8 cellular contexts compared by ENCODE assay signal in the genomic region with DNA sequence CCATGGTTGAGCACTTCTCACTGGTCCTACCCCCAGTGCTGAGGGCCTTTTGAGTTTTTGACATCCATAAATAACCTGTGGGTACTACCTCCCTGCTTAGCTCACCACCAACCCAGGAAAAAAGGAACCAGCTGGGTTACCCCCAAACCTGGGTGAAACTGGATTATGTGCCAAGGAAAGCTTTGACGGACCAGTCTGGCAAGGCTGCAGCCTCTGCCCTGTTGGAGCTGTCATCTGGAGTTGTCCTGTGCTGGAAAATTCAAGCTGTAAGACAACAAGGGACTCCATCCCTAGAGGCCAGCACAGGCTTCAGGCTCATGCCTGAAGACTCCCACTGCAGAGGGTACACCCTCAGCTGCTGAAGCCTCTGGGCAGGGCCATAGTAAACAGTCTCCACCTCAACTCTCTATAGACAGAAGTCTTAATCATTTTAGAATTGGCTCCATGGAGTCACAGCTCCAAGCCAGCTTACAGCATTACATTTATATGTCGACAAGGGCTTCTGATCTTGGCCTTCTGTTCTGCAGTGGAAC.
DNase-seq lines count a peak whose midpoint lies in the region; ATAC-seq and TF ChIP-seq lines count a peak whose summit lies in the region.

No MANE protein-coding gene starts in this region.

- peak in 1 of 2 donors; percentile 9 for ATAC-seq in activated T-cell treated with anti-CD3 and anti-CD28 coated beads, Interleukin-2, amount 50 U/mL, for 4 hours
- ATAC-seq in upper lobe of right lung (peak; percentile 4), GM21381 (IDR thresholded peaks at IDR 0.05; ENCODE audit: unreplicated experiment) (no peak), GM21367 (IDR thresholded peaks at IDR 0.05; ENCODE audit: unreplicated experiment) (no peak), HG03565 (IDR thresholded peaks at IDR 0.05; ENCODE audit: unreplicated experiment) (no peak)

- H3K27ac ChIP-seq in breast epithelium (peak overlapping the region; percentile 88 to 91), mesodermal cell (ENCODE audit: low read depth, low read length, severe bottlenecking) (peak overlapping the region; percentile 46), upper lobe of right lung (peak overlapping the region; percentile 63)

- 92 to 100% methylated on average over 1 to 2 of the region's 2 CpGs for WGBS in mesodermal cell (ENCODE audit: insufficient coverage in 2 of 2), 2 experiments

- no peaks in the 10 kb centered on the region for H3K36me3 ChIP-seq in breast epithelium
- peaks cover 3% of the 10 kb centered on the region for H3K36me3 ChIP-seq in mesodermal cell (ENCODE audit: control insufficient read depth, insufficient read depth, low read length)
- H3K36me3 ChIP-seq in upper lobe of right lung, result no peaks in the 10 kb centered on the region

- intact Hi-C loops in breast epithelium (cut with DNase I; ENCODE audit: low total_unique reads) (no loop called here), upper lobe of right lung (cut with DNase I) (no loop called here)

- TF ChIP-seq CTCF in breast epithelium (IDR thresholded peaks at IDR 0.05) (no peak), upper lobe of right lung (IDR thresholded peaks at IDR 0.05) (no peak)

- H3K27me3 Mint-ChIP-seq in activated T-cell treated with anti-CD3 and anti-CD28 coated beads, Interleukin-2, amount 50 U/mL, for 4 hours (ENCODE audit: low read depth), result no peaks in the 10 kb centered on the region

- no peaks in the 10 kb centered on the region for H3K9me3 ChIP-seq in breast epithelium
- no peaks in the 10 kb centered on the region for H3K9me3 ChIP-seq in mesodermal cell (ENCODE audit: control insufficient read depth, low read length)
- H3K9me3 ChIP-seq in upper lobe of right lung, result no peaks in the 10 kb centered on the region

- H3K9me3 Mint-ChIP-seq in activated T-cell treated with anti-CD3 and anti-CD28 coated beads, Interleukin-2, amount 50 U/mL, for 4 hours, result no peaks in the 10 kb centered on the region

- no peak for TF ChIP-seq POLR2A in breast epithelium (IDR thresholded peaks at IDR 0.05)

- H3K4me1 Mint-ChIP-seq in activated T-cell treated with anti-CD3 and anti-CD28 coated beads, Interleukin-2, amount 50 U/mL, for 4 hours (ENCODE audit: low read depth), result peaks cover 95% of the 10 kb centered on the region

- no peaks in the 10 kb centered on the region for H3K27me3 ChIP-seq in breast epithelium
- H3K27me3 ChIP-seq in upper lobe of right lung, result no peaks in the 10 kb centered on the region

- no peak for DNase-seq in activated T-cell treated with anti-CD3 and anti-CD28 coated beads, Interleukin-2, amount 50 U/mL, for 4 hours
- no peak for DNase-seq in activated T-cell treated with anti-CD3 and anti-CD28 coated beads, Interleukin-2, amount 50 U/mL, for 1 hour
- DNase-seq in breast epithelium (ENCODE audit: low spot score in 2 of 2) (no peak), upper lobe of right lung (no peak)

- peak overlapping the region; percentile 9 for H3K4me3 Mint-ChIP-seq in activated T-cell treated with anti-CD3 and anti-CD28 coated beads, Interleukin-2, amount 50 U/mL, for 4 hours

- H3K36me3 Mint-ChIP-seq in activated T-cell treated with anti-CD3 and anti-CD28 coated beads, Interleukin-2, amount 50 U/mL, for 4 hours (ENCODE audit: insufficient read depth), result peaks cover 26% of the 10 kb centered on the region

- H3K4me1 ChIP-seq in breast epithelium (peaks cover 18 to 28% of the 10 kb centered on the region in 2 donors), mesodermal cell (ENCODE audit: control insufficient read depth, insufficient read depth, low read length, poor library complexity, severe bottlenecking) (peaks cover 29% of the 10 kb centered on the region), upper lobe of right lung (peaks cover 14% of the 10 kb centered on the region)

- H3K4me3 ChIP-seq in breast epithelium, result peak overlapping the region in 1 of 3 donors; percentile 12
- no peak overlapping the region for H3K4me3 ChIP-seq in mesodermal cell (ENCODE audit: extremely low read depth, insufficient read depth, low read length, poor library complexity, severe bottlenecking)
- H3K4me3 ChIP-seq in upper lobe of right lung, result no peak overlapping the region
